ENCODE assay signal across 28 cellular contexts in the genomic region with DNA sequence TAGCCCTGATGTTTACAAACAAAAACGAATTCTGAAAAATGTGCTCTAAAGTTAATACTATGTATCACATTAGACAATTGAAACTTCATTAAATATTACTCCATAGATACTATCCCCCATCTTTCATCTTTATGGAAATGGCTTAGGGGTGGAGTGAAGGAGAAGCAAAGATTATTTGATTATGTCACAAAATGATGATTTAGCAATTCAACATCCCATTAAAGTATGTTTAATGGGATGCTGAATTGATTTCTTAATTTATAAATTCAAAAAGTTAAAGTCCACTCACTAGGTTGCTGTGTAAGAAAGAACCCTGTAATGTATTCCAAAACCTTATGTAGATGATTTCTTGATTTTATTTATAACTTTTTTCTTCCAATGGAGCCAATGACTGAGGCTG.
"Had no signal": no experiment of that assay in that cellular context is flagged by ENCODE, and none has a peak within 500 bp of the region (broad histone marks: within the 10 kb centered on the region; RNA-seq: fewer than 3 reads in every experiment).

No MANE protein-coding gene starts in this region.

- H3K4me3 Mint-ChIP-seq: dendritic cell treated with granulocyte-macrophage colony-stimulating factor and Interleukin-4, amounts not matched to agents 40 ng/mL and 50 ng/mL, for 4 days; effector memory CD8-positive, alpha-beta T cell; endodermal cell had no signal

- H3K27ac ChIP-seq: coronary artery, dorsolateral prefrontal cortex, epithelial cell of prostate, esophagus muscularis mucosa, esophagus squamous epithelium, foreskin keratinocyte, gastrocnemius medialis, gastroesophageal sphincter, heart left ventricle, heart right ventricle had no signal

- DNase-seq: cortex of kidney; dermis blood vessel endothelial cell; dorsolateral prefrontal cortex; effector CD4-positive, alpha-beta T cell; effector CD8-positive, alpha-beta T cell; effector memory CD4-positive, alpha-beta T cell; effector memory CD8-positive, alpha-beta T cell; endodermal cell; erythroblast; esophagus squamous epithelium; foreskin fibroblast; foreskin keratinocyte; foreskin melanocyte; gastrocnemius medialis; glutamatergic neuron; head of caudate nucleus; heart left ventricle; heart right ventricle had no signal

- H3K36me3 ChIP-seq: esophagus muscularis mucosa, esophagus squamous epithelium, gastrocnemius medialis, gastroesophageal sphincter, heart left ventricle, heart right ventricle had no signal

- H3K9me3 Mint-ChIP-seq: dendritic cell treated with granulocyte-macrophage colony-stimulating factor and Interleukin-4, amounts not matched to agents 40 ng/mL and 50 ng/mL, for 4 days; endodermal cell had no signal

- H3K27me3 ChIP-seq: dorsolateral prefrontal cortex, esophagus muscularis mucosa, esophagus squamous epithelium, foreskin keratinocyte, gastroesophageal sphincter, heart left ventricle had no signal

- H3K4me3 ChIP-seq: coronary artery, dorsolateral prefrontal cortex, esophagus muscularis mucosa, esophagus squamous epithelium, gastrocnemius medialis, gastroesophageal sphincter, heart left ventricle, heart right ventricle had no signal

- H3K9me3 ChIP-seq: esophagus muscularis mucosa, esophagus squamous epithelium, gastrocnemius medialis, gastroesophageal sphincter, heart left ventricle, heart right ventricle had no signal

- FAIRE-seq: colon, endometrium, endothelial cell of umbilical vein, frontal cortex had no signal

- H3K4me1 ChIP-seq: esophagus muscularis mucosa, esophagus squamous epithelium, foreskin keratinocyte, gastrocnemius medialis, gastroesophageal sphincter, heart left ventricle, heart right ventricle had no signal

- H3K27ac Mint-ChIP-seq: dendritic cell treated with granulocyte-macrophage colony-stimulating factor and Interleukin-4, amounts not matched to agents 40 ng/mL and 50 ng/mL, for 4 days; effector memory CD8-positive, alpha-beta T cell; endodermal cell had no signal

- ATAC-seq: effector memory CD8-positive, alpha-beta T cell; esophagus mucosa; foreskin keratinocyte; gastrocnemius medialis; gastroesophageal sphincter; heart left ventricle; heart right ventricle had no signal

- H3K27me3 Mint-ChIP-seq: dendritic cell treated with granulocyte-macrophage colony-stimulating factor and Interleukin-4, amounts not matched to agents 40 ng/mL and 50 ng/mL, for 4 days; effector memory CD8-positive, alpha-beta T cell had no signal
